Comparison of ENCODE assay signal across 10 cellular contexts in genomic region chr3:140093742-140094141, GRCh38.
DNase-seq lines count a peak whose midpoint lies in the region; ATAC-seq and TF ChIP-seq lines count a peak whose summit lies in the region.
"Had no signal": no experiment of that assay in that cellular context is flagged by ENCODE, and none has a peak within 500 bp of the region (broad histone marks: within the 10 kb centered on the region; RNA-seq: fewer than 3 reads in every experiment).

No MANE protein-coding gene starts in this region.

- H3K9ac ChIP-seq in fibroblast of lung (ENCODE audit: insufficient read depth, low read length): no peak overlapping the region

- intact Hi-C loops in sigmoid colon (cut with DNase I): no loop called here
- intact Hi-C loops in esophagus squamous epithelium (cut with DNase I): no loop called here
- intact Hi-C loops in CD4-positive, alpha-beta T cell (cut with DNase I, micrococcal nuclease): no loop called here

- no peak for ATAC-seq in natural killer cell treated with Interleukin-12 subunit alpha and Interleukin-12 subunit beta and Interleukin-15 and Interleukin-18, amount 100 ng/mL, for 72 hours
- ATAC-seq in CD4-positive, alpha-beta T cell (ENCODE audit: poor library complexity): no peak

- H3K4me2 ChIP-seq in fibroblast of lung (ENCODE audit: extremely low read depth, insufficient read depth, low read length): no peak overlapping the region

- no peaks in the 10 kb centered on the region for H4K20me1 ChIP-seq in fibroblast of lung (ENCODE audit: control insufficient read depth, extremely low read depth, insufficient read depth, low read length)

- TF ChIP-seq POLR2A in sigmoid colon (IDR thresholded peaks at IDR 0.05): no peak
- no peak for TF ChIP-seq POLR2A in esophagus squamous epithelium (IDR thresholded peaks at IDR 0.05)

- H3K9me3 ChIP-seq in fibroblast of lung (ENCODE audit: control insufficient read depth, insufficient read depth, low read depth, low read length): no peaks in the 10 kb centered on the region
- no peaks in the 10 kb centered on the region for H3K9me3 ChIP-seq in sigmoid colon
- H3K9me3 ChIP-seq in esophagus squamous epithelium: peaks cover 0 to 7% (median 0%) of the 10 kb centered on the region in 3 donors
- no peaks in the 10 kb centered on the region for H3K9me3 ChIP-seq in CD4-positive, alpha-beta T cell (ENCODE audit: control insufficient read depth, low read length)

- POLR2A ChIA-PET in CD4-positive, alpha-beta T cell (lab: Charles Lee): no interaction called here

- H2AFZ ChIP-seq in fibroblast of lung (ENCODE audit: low read length): no peak overlapping the region

- H3K4me1 Mint-ChIP-seq in natural killer cell treated with Interleukin-12 subunit alpha and Interleukin-12 subunit beta and Interleukin-15 and Interleukin-18, amount 100 ng/mL, for 72 hours (ENCODE audit: low read depth in 2 of 2): no peaks in the 10 kb centered on the region
- H3K4me1 Mint-ChIP-seq in activated naive CD4-positive, alpha-beta T cell treated with anti-CD3 and anti-CD28 coated beads, Interleukin-2, amount 10 ng/mL, durations not matched to agents 7 days and 5 days: no peaks in the 10 kb centered on the region
- H3K4me1 Mint-ChIP-seq in CD4-positive, alpha-beta T cell (ENCODE audit: low read depth): no peaks in the 10 kb centered on the region

- H3K4me1 ChIP-seq in fibroblast of lung (ENCODE audit: control insufficient read depth, extremely low read depth, insufficient read depth, low read length): no peaks in the 10 kb centered on the region
- H3K4me1 ChIP-seq in sigmoid colon: peaks cover 0 to 29% (median 26%) of the 10 kb centered on the region in 4 donors
- H3K4me1 ChIP-seq in esophagus squamous epithelium: peaks cover 0 to 14% (median 0%) of the 10 kb centered on the region in 3 donors

- no peak overlapping the region for H3K27ac ChIP-seq in fibroblast of lung (ENCODE audit: insufficient read depth, low read length)
- H3K27ac ChIP-seq in sigmoid colon: peak overlapping the region in 1 of 4 donors; percentile 51
- no peak overlapping the region for H3K27ac ChIP-seq in esophagus squamous epithelium
- H3K27ac ChIP-seq in CD4-positive, alpha-beta T cell (ENCODE audit: low read depth, low read length): no peak overlapping the region

- TF ChIP-seq CTCF in fibroblast of lung (conservative IDR thresholded peaks at IDR 0.05 in 1 of 2, IDR thresholded peaks at IDR 0.05 in 1 of 2; ENCODE audit: low read depth in 1 of 2, low read length in 2 of 2): no peak
- no peak for TF ChIP-seq CTCF in sigmoid colon (IDR thresholded peaks at IDR 0.05)
- TF ChIP-seq CTCF in esophagus squamous epithelium (IDR thresholded peaks at IDR 0.05): no peak
- TF ChIP-seq CTCF in CD4-positive, alpha-beta T cell (IDR thresholded peaks at IDR 0.05): no peak

- H3K27ac Mint-ChIP-seq in natural killer cell treated with Interleukin-12 subunit alpha and Interleukin-12 subunit beta and Interleukin-15 and Interleukin-18, amount 100 ng/mL, for 72 hours: no peak overlapping the region
- no peak overlapping the region for H3K27ac Mint-ChIP-seq in activated naive CD4-positive, alpha-beta T cell treated with anti-CD3 and anti-CD28 coated beads, Interleukin-2, amount 10 ng/mL, durations not matched to agents 7 days and 5 days
- no peak overlapping the region for H3K27ac Mint-ChIP-seq in CD4-positive, alpha-beta T cell
- H3K27ac Mint-ChIP-seq: activated T-helper 1 cell treated with anti-CD3 and anti-CD28 coated beads, Interleukin-12 subunit alpha, Interleukin-12 subunit beta, Interleukin-2, Interleukin-4 antibody, amounts not matched to agents 30 ng/mL and 10 ng/mL and 1 ng/mL, durations not matched to agents 14 hours and 24 hours and 36 hours had no signal

- DNase-seq in GM03348 (ENCODE audit: low spot score): peak; percentile 11
- DNase-seq in NCI-H69 (lab: John Stamatoyannopoulos, UW): peak; percentile 90
- DNase-seq in fibroblast of lung (ENCODE audit: low read depth in 2 of 2): peak; percentile 48 to 87
- peak; percentile 89 for DNase-seq in sigmoid colon
- no peak for DNase-seq in natural killer cell treated with Interleukin-12 subunit alpha and Interleukin-12 subunit beta and Interleukin-15 and Interleukin-18, amount 100 ng/mL, for 72 hours (ENCODE audit: low spot score)
- no peak for DNase-seq in esophagus squamous epithelium (lab: John Stamatoyannopoulos, UW)
- no peak for DNase-seq in activated naive CD4-positive, alpha-beta T cell treated with anti-CD3 and anti-CD28 coated beads, Interleukin-2, amount 10 ng/mL, durations not matched to agents 7 days and 5 days
- DNase-seq in CD4-positive, alpha-beta T cell: no peak
- DNase-seq: OCI-M1 had no signal

- no peaks in the 10 kb centered on the region for H3K36me3 Mint-ChIP-seq in natural killer cell treated with Interleukin-12 subunit alpha and Interleukin-12 subunit beta and Interleukin-15 and Interleukin-18, amount 100 ng/mL, for 72 hours
- no peaks in the 10 kb centered on the region for H3K36me3 Mint-ChIP-seq in activated naive CD4-positive, alpha-beta T cell treated with anti-CD3 and anti-CD28 coated beads, Interleukin-2, amount 10 ng/mL, durations not matched to agents 7 days and 5 days
- H3K36me3 Mint-ChIP-seq in CD4-positive, alpha-beta T cell (ENCODE audit: low read depth): no peaks in the 10 kb centered on the region

- WGBS in sigmoid colon, 2 donors: 13 to 61% methylated on average over 5 of the region's 5 CpGs
- WGBS in esophagus squamous epithelium, 2 donors: 17 to 29% methylated on average over 5 of the region's 5 CpGs

- no peak for TF ChIP-seq EP300 in sigmoid colon (IDR thresholded peaks at IDR 0.05)

- H3K27me3 ChIP-seq in fibroblast of lung (ENCODE audit: control insufficient read depth, insufficient read depth, low read length): no peaks in the 10 kb centered on the region
- H3K27me3 ChIP-seq in sigmoid colon: no peaks in the 10 kb centered on the region
- no peaks in the 10 kb centered on the region for H3K27me3 ChIP-seq in esophagus squamous epithelium
- no peaks in the 10 kb centered on the region for H3K27me3 ChIP-seq in CD4-positive, alpha-beta T cell (ENCODE audit: control insufficient read depth, insufficient read depth, low read length)

- peaks cover 9 to 14% of the 10 kb centered on the region in 2 donors for H3K27me3 Mint-ChIP-seq in natural killer cell treated with Interleukin-12 subunit alpha and Interleukin-12 subunit beta and Interleukin-15 and Interleukin-18, amount 100 ng/mL, for 72 hours
- H3K27me3 Mint-ChIP-seq in activated naive CD4-positive, alpha-beta T cell treated with anti-CD3 and anti-CD28 coated beads, Interleukin-2, amount 10 ng/mL, durations not matched to agents 7 days and 5 days: no peaks in the 10 kb centered on the region
- peaks cover 19% of the 10 kb centered on the region for H3K27me3 Mint-ChIP-seq in CD4-positive, alpha-beta T cell

- H3K79me2 ChIP-seq in fibroblast of lung (ENCODE audit: control insufficient read depth, insufficient read depth, low read length): no peaks in the 10 kb centered on the region

- CTCF ChIA-PET in activated naive CD4-positive, alpha-beta T cell treated with anti-CD3 and anti-CD28 coated beads, Interleukin-2, amount 10 ng/mL, durations not matched to agents 7 days and 5 days (lab: Charles Lee): no interaction called here
- CTCF ChIA-PET in CD4-positive, alpha-beta T cell (lab: Charles Lee): no interaction called here

- H3K36me3 ChIP-seq in fibroblast of lung (ENCODE audit: control insufficient read depth, insufficient read depth, low read length) (no peaks in the 10 kb centered on the region), sigmoid colon (no peaks in the 10 kb centered on the region), esophagus squamous epithelium (no peaks in the 10 kb centered on the region)

- H3K4me3 ChIP-seq in fibroblast of lung (replicated peaks in 1 of 4; ENCODE audit: control extremely low read depth in 1 of 4, insufficient read depth in 1 of 4, low read depth in 3 of 4, low read length in 4 of 4): no peak overlapping the region
- no peak overlapping the region for H3K4me3 ChIP-seq in sigmoid colon
- no peak overlapping the region for H3K4me3 ChIP-seq in esophagus squamous epithelium

- no peaks in the 10 kb centered on the region for H3K9me3 Mint-ChIP-seq in natural killer cell treated with Interleukin-12 subunit alpha and Interleukin-12 subunit beta and Interleukin-15 and Interleukin-18, amount 100 ng/mL, for 72 hours
- H3K9me3 Mint-ChIP-seq in activated naive CD4-positive, alpha-beta T cell treated with anti-CD3 and anti-CD28 coated beads, Interleukin-2, amount 10 ng/mL, durations not matched to agents 7 days and 5 days: no peaks in the 10 kb centered on the region
- H3K9me3 Mint-ChIP-seq in CD4-positive, alpha-beta T cell: no peaks in the 10 kb centered on the region
- H3K9me3 Mint-ChIP-seq: activated T-helper 1 cell treated with anti-CD3 and anti-CD28 coated beads, Interleukin-12 subunit alpha, Interleukin-12 subunit beta, Interleukin-2, Interleukin-4 antibody, amounts not matched to agents 30 ng/mL and 10 ng/mL and 1 ng/mL, durations not matched to agents 14 hours and 24 hours and 36 hours had no signal

- H3K4me3 Mint-ChIP-seq in natural killer cell treated with Interleukin-12 subunit alpha and Interleukin-12 subunit beta and Interleukin-15 and Interleukin-18, amount 100 ng/mL, for 72 hours: no peak overlapping the region
- no peak overlapping the region for H3K4me3 Mint-ChIP-seq in activated naive CD4-positive, alpha-beta T cell treated with anti-CD3 and anti-CD28 coated beads, Interleukin-2, amount 10 ng/mL, durations not matched to agents 7 days and 5 days
- H3K4me3 Mint-ChIP-seq in CD4-positive, alpha-beta T cell: no peak overlapping the region
- H3K4me3 Mint-ChIP-seq: activated T-helper 1 cell treated with anti-CD3 and anti-CD28 coated beads, Interleukin-12 subunit alpha, Interleukin-12 subunit beta, Interleukin-2, Interleukin-4 antibody, amounts not matched to agents 30 ng/mL and 10 ng/mL and 1 ng/mL, durations not matched to agents 14 hours and 24 hours and 36 hours had no signal

Comparison
In these comparisons a context has a peak if more than half of its experiments do, and no peak if none do; other contexts are left out.
1. DNase-seq: peak in GM03348 (single experiment), NCI-H69 (single experiment), fibroblast of lung (2 of 2) and sigmoid colon (single experiment); none in natural killer cell treated with Interleukin-12 subunit alpha and Interleukin-12 subunit beta and Interleukin-15 and Interleukin-18, amount 100 ng/mL, for 72 hours (single experiment), esophagus squamous epithelium (single experiment), activated naive CD4-positive, alpha-beta T cell treated with anti-CD3 and anti-CD28 coated beads, Interleukin-2, amount 10 ng/mL, durations not matched to agents 7 days and 5 days (single experiment) and CD4-positive, alpha-beta T cell (0 of 10).